In genomic region chr15:29774900-29775299, GRCh38 we compare ENCODE assay signal across 15 cellular contexts. TPM values are rescaled to one million over a fixed set of nuclear protein-coding genes. Genes with fewer than 3 reads are reported as not detected.
A peak's percentile ranks its signal among the peaks of the same experiment; 100 is the strongest.
DNase-seq lines count a peak whose midpoint lies in the region; ATAC-seq and TF ChIP-seq lines count a peak whose summit lies in the region.
"Had no signal": no experiment of that assay in that cellular context is flagged by ENCODE, and none has a peak within 500 bp of the region (broad histone marks: within the 10 kb centered on the region; RNA-seq: fewer than 3 reads in every experiment).

No MANE protein-coding gene starts in this region.

- H3K4me1 ChIP-seq in A673 (ENCODE audit: insufficient read depth, low read length, poor library complexity, severe bottlenecking) (peaks cover 3% of the 10 kb centered on the region), adipocyte (ENCODE audit: control insufficient read depth, insufficient read depth, low read length) (peaks cover 8% of the 10 kb centered on the region)

- ATAC-seq in HG02623 (IDR thresholded peaks at IDR 0.05; ENCODE audit: unreplicated experiment) = no peak
- ATAC-seq: activated CD8-positive, alpha-beta memory T cell treated with anti-CD3 and anti-CD28 coated beads, Interleukin-2, amount 10 ng/mL, durations not matched to agents 7 days and 5 days had no signal

- no TSS peak for BruUV-seq in A673 (replicated peaks; lab: Mats Ljungman, UMichigan)

- H3K27me3 ChIP-seq in A673 (replicated peaks; ENCODE audit: insufficient read depth, low read depth, low read length, poor library complexity) (no peaks in the 10 kb centered on the region), adipocyte (replicated peaks; ENCODE audit: control insufficient read depth, insufficient read depth, low read length) (no peaks in the 10 kb centered on the region)
- H3K27me3 ChIP-seq: vagina had no signal

- POLR2A ChIA-PET in A673 (lab: Charles Lee; ENCODE audit: low non-redundant PET) = no interaction called here

- intact Hi-C loops in A673 (cut with micrococcal nuclease; ENCODE audit: unreplicated experiment) = no loop called here

- H3K4me3 ChIP-seq in A673 (ENCODE audit: low read depth, low read length, poor library complexity, severe bottlenecking) = no peak overlapping the region
- H3K4me3 ChIP-seq in adipocyte (ENCODE audit: low read length) = no peak overlapping the region
- H3K4me3 ChIP-seq: vagina had no signal

- no peak overlapping the region for H3K27ac ChIP-seq in A673 (ENCODE audit: low read depth, low read length, poor library complexity, severe bottlenecking)
- H3K27ac ChIP-seq: vagina had no signal

- no peaks in the 10 kb centered on the region for H3K36me3 ChIP-seq in A673 (ENCODE audit: insufficient read depth, low read length, poor library complexity, severe bottlenecking)
- H3K36me3 ChIP-seq in adipocyte (ENCODE audit: control insufficient read depth, insufficient read depth, low read length, severe bottlenecking) = peaks cover 16% of the 10 kb centered on the region

- CTCF ChIA-PET in A673 (lab: Charles Lee) = no interaction called here

- H3K9me3 ChIP-seq in A673 (ENCODE audit: low read depth, low read length, poor library complexity, severe bottlenecking) = no peaks in the 10 kb centered on the region
- no peaks in the 10 kb centered on the region for H3K9me3 ChIP-seq in adipocyte (ENCODE audit: control insufficient read depth, low read length)
- H3K9me3 ChIP-seq: vagina had no signal

- peak; percentile 3 for DNase-seq in A673 (ENCODE audit: low spot score)
- DNase-seq in HS-5 (ENCODE audit: low read depth) = peak; percentile 56
- peak; percentile 33 for DNase-seq in adipocyte (ENCODE audit: low read depth)
- DNase-seq in fibroblast of the conjunctiva (ENCODE audit: low read depth) = peak; percentile 84
- no peak for DNase-seq in NCI-H69 (lab: John Stamatoyannopoulos, UW)
- DNase-seq in activated CD4-positive, CD25-positive, alpha-beta regulatory T cell (lab: John Stamatoyannopoulos, UW) = no peak
- DNase-seq in COLO668 (lab: John Stamatoyannopoulos, UW; ENCODE audit: unreplicated experiment) = no peak
- DNase-seq: activated CD8-positive, alpha-beta memory T cell treated with anti-CD3 and anti-CD28 coated beads, Interleukin-2, amount 10 ng/mL, durations not matched to agents 7 days and 5 days; AML-193; NCI-H1092; NCI-H510A treated with DMSO at 0.1 percent for 48 hours; occipital lobe; stimulated activated CD4-positive, alpha-beta T cell treated with anti-CD3 and anti-CD28 coated beads, Interleukin-1b, Interleukin-23, amount 100 ng/mL, for 48 hours had no signal

- H3K9ac ChIP-seq in adipocyte (ENCODE audit: low read length) = no peak overlapping the region

- TF ChIP-seq CTCF in A673 (conservative IDR thresholded peaks at IDR 0.05; ENCODE audit: low read depth, low read length) = no peak

RNA-seq across cellular contexts. Expression of gene TJP1, which starts 47.4 kb away (rescaled TPM):
- total RNA-seq in A673 (2021) = 34.7 and 42.9 TPM in 2 replicates
- total RNA-seq: activated CD8-positive, alpha-beta memory T cell treated with anti-CD3 and anti-CD28 coated beads, Interleukin-2, amount 10 ng/mL, durations not matched to agents 7 days and 5 days had no signal

Comparison
In these comparisons a context has a peak if more than half of its experiments do, and no peak if none do; other contexts are left out.
1. DNase-seq: peak in A673 (single experiment), HS-5 (single experiment), adipocyte (single experiment) and fibroblast of the conjunctiva (single experiment); none in NCI-H69 (single experiment), activated CD4-positive, CD25-positive, alpha-beta regulatory T cell (0 of 4) and COLO668 (single experiment).